ENCODE assay signal across 16 cellular contexts in genomic region chr19:58355891-58356235, GRCh38. TPM values are rescaled to one million over a fixed set of nuclear protein-coding genes. Genes with fewer than 3 reads are reported as not detected.
DNase-seq lines count a peak whose midpoint lies in the region; ATAC-seq and TF ChIP-seq lines count a peak whose summit lies in the region.
"Had no signal": no experiment of that assay in that cellular context is flagged by ENCODE, and none has a peak within 500 bp of the region (broad histone marks: within the 10 kb centered on the region; RNA-seq: fewer than 3 reads in every experiment).

No MANE protein-coding gene starts in this region.

- H3K36me3 Mint-ChIP-seq in CD8-positive, alpha-beta T cell, result peaks cover 6% of the 10 kb centered on the region
- no peaks in the 10 kb centered on the region for H3K36me3 Mint-ChIP-seq in activated B cell treated with CpG ODN at 0.5 μM for 24 hours (ENCODE audit: low read depth)
- H3K36me3 Mint-ChIP-seq in stimulated activated memory B cell treated with anti-CD40 and anti-IgM and Interleukin-4, amounts not matched to agents 10 μg/mL and 1 μg/mL and 100 μg/mL, for 72 hours, result peaks cover 18% of the 10 kb centered on the region

- intact Hi-C loops in CD8-positive, alpha-beta T cell (cut with DNase I, micrococcal nuclease), result loop anchor here in 1 of 2 experiments (1.0 kb wide), 1 partner anchor 9 kb away; no protein-coding TSS in a partner anchor
- intact Hi-C loops in activated B cell treated with CpG ODN at 0.5 μM for 24 hours (cut with micrococcal nuclease), result no loop called here
- intact Hi-C loops in A673 (cut with micrococcal nuclease; ENCODE audit: unreplicated experiment), result no loop called here

- H3K27me3 ChIP-seq in CD8-positive, alpha-beta T cell (ENCODE audit: insufficient read depth, low read length), result no peaks in the 10 kb centered on the region
- no peaks in the 10 kb centered on the region for H3K27me3 ChIP-seq in right atrium auricular region
- no peaks in the 10 kb centered on the region for H3K27me3 ChIP-seq in A673 (replicated peaks; ENCODE audit: insufficient read depth, low read depth, low read length, poor library complexity)

- peak overlapping the region; percentile 50 for H3K27ac ChIP-seq in CD8-positive, alpha-beta T cell (ENCODE audit: low read depth, low read length)
- H3K27ac ChIP-seq in right atrium auricular region, result no peak overlapping the region
- no peak overlapping the region for H3K27ac ChIP-seq in A673 (ENCODE audit: low read depth, low read length, poor library complexity, severe bottlenecking)

- POLR2A ChIA-PET in CD8-positive, alpha-beta T cell (lab: Charles Lee), result interaction anchor here (0.6 to 4.8 kb wide), 5 partner anchors 9 to 189 kb away, joined by 3 to 38 read pairs (median 4); partner anchors contain the start of gene ZSCAN22
- POLR2A ChIA-PET in activated B cell treated with CpG ODN at 0.5 μM for 24 hours (lab: Charles Lee) (interaction anchor here (0.5 to 1.8 kb wide), 5 partner anchors 9 to 202 kb away, joined by 3 to 14 read pairs (median 4); partner anchors contain the start of gene ZSCAN22), A673 (lab: Charles Lee; ENCODE audit: low non-redundant PET) (interaction anchor here (0.6 kb wide), 1 partner anchor 8 kb away, joined by 5 read pairs; no protein-coding TSS in a partner anchor)

- H3K27ac Mint-ChIP-seq in CD8-positive, alpha-beta T cell, result peak overlapping the region; percentile 41
- no peak overlapping the region for H3K27ac Mint-ChIP-seq in activated B cell treated with CpG ODN at 0.5 μM for 24 hours
- H3K27ac Mint-ChIP-seq in stimulated activated memory B cell treated with anti-CD40 and anti-IgM and Interleukin-4, amounts not matched to agents 10 μg/mL and 1 μg/mL and 100 μg/mL, for 72 hours, result peak overlapping the region; percentile 71
- H3K27ac Mint-ChIP-seq: activated naive CD4-positive, alpha-beta T cell treated with anti-CD3 and anti-CD28 coated beads, Interleukin-2, amount 50 U/mL, for 72 hours had no signal

- H3K36me3 ChIP-seq in CD8-positive, alpha-beta T cell (ENCODE audit: insufficient read depth, low read length), result no peaks in the 10 kb centered on the region
- H3K36me3 ChIP-seq in right atrium auricular region (no peaks in the 10 kb centered on the region), A673 (ENCODE audit: insufficient read depth, low read length, poor library complexity, severe bottlenecking) (no peaks in the 10 kb centered on the region)

- peaks cover 39% of the 10 kb centered on the region for H3K4me1 ChIP-seq in CD8-positive, alpha-beta T cell (ENCODE audit: insufficient read depth, low read length)
- H3K4me1 ChIP-seq in right atrium auricular region, result peaks cover 0 to 21% of the 10 kb centered on the region in 2 donors
- no peaks in the 10 kb centered on the region for H3K4me1 ChIP-seq in A673 (ENCODE audit: insufficient read depth, low read length, poor library complexity, severe bottlenecking)

- no peaks in the 10 kb centered on the region for H3K9me3 ChIP-seq in CD8-positive, alpha-beta T cell (ENCODE audit: low read length)
- no peaks in the 10 kb centered on the region for H3K9me3 ChIP-seq in right atrium auricular region
- no peaks in the 10 kb centered on the region for H3K9me3 ChIP-seq in A673 (ENCODE audit: low read depth, low read length, poor library complexity, severe bottlenecking)
- H3K9me3 ChIP-seq: mucosa of descending colon had no signal

- ATAC-seq in CD8-positive, alpha-beta T cell, result no peak
- ATAC-seq in activated B cell treated with CpG ODN at 0.5 μM for 24 hours (ENCODE audit: low read depth) (no peak), HG02852 (IDR thresholded peaks at IDR 0.05; ENCODE audit: unreplicated experiment) (no peak)
- ATAC-seq in stimulated activated memory B cell treated with anti-CD40 and anti-IgM and Interleukin-4, amounts not matched to agents 10 μg/mL and 1 μg/mL and 100 μg/mL, for 72 hours, result no peak
- ATAC-seq: HCT116 had no signal

- H3K27me3 Mint-ChIP-seq in CD8-positive, alpha-beta T cell (ENCODE audit: low read depth), result no peaks in the 10 kb centered on the region
- peaks cover 2% of the 10 kb centered on the region for H3K27me3 Mint-ChIP-seq in activated B cell treated with CpG ODN at 0.5 μM for 24 hours
- no peaks in the 10 kb centered on the region for H3K27me3 Mint-ChIP-seq in stimulated activated memory B cell treated with anti-CD40 and anti-IgM and Interleukin-4, amounts not matched to agents 10 μg/mL and 1 μg/mL and 100 μg/mL, for 72 hours

- peak overlapping the region; percentile 53 for H3K4me3 ChIP-seq in CD8-positive, alpha-beta T cell (ENCODE audit: low read depth, low read length)
- peak overlapping the region; percentile 17 to 45 for H3K4me3 ChIP-seq in right atrium auricular region
- H3K4me3 ChIP-seq in A673 (ENCODE audit: low read depth, low read length, poor library complexity, severe bottlenecking), result no peak overlapping the region
- H3K4me3 ChIP-seq: mucosa of descending colon, smooth muscle cell had no signal

- no TSS peak for BruUV-seq in A673 (replicated peaks; lab: Mats Ljungman, UMichigan)

- H3K9me3 Mint-ChIP-seq in CD8-positive, alpha-beta T cell, result no peaks in the 10 kb centered on the region
- H3K9me3 Mint-ChIP-seq in activated B cell treated with CpG ODN at 0.5 μM for 24 hours, result no peaks in the 10 kb centered on the region
- H3K9me3 Mint-ChIP-seq in stimulated activated memory B cell treated with anti-CD40 and anti-IgM and Interleukin-4, amounts not matched to agents 10 μg/mL and 1 μg/mL and 100 μg/mL, for 72 hours, result no peaks in the 10 kb centered on the region
- H3K9me3 Mint-ChIP-seq: activated naive CD4-positive, alpha-beta T cell treated with anti-CD3 and anti-CD28 coated beads, Interleukin-2, amount 50 U/mL, for 72 hours had no signal

- CTCF ChIA-PET in CD8-positive, alpha-beta T cell (lab: Charles Lee), result interaction anchor here (1.0 to 1.4 kb wide), 2 partner anchors 9 to 51 kb away, joined by 3 to 5 read pairs; no protein-coding TSS in a partner anchor
- CTCF ChIA-PET in activated B cell treated with CpG ODN at 0.5 μM for 24 hours (lab: Charles Lee), result no interaction called here
- CTCF ChIA-PET in A673 (lab: Charles Lee), result no interaction called here

- DNase-seq in CD8-positive, alpha-beta T cell, result no peak
- DNase-seq in activated B cell treated with CpG ODN at 0.5 μM for 24 hours (no peak), right atrium auricular region (ENCODE audit: low spot score) (no peak), A673 (ENCODE audit: low spot score) (no peak)
- no peak for DNase-seq in stimulated activated CD4-positive, alpha-beta T cell treated with anti-CD3 and anti-CD28 coated beads, Interleukin-4, amount 100 ng/mL, for 1 hour
- no peak for DNase-seq in stimulated activated CD4-positive, alpha-beta T cell treated with anti-CD3 and anti-CD28 coated beads, Interleukin-4, amount 100 ng/mL, for 4 hours
- DNase-seq: DMS153, hippocampal formation, mucosa of descending colon, NCI-H1436 treated with DMSO at 0.1 percent for 48 hours, NCI-H774 had no signal

- no peak for TF ChIP-seq CTCF in CD8-positive, alpha-beta T cell (IDR thresholded peaks at IDR 0.05)
- TF ChIP-seq CTCF in activated B cell treated with CpG ODN at 0.5 μM for 24 hours (IDR thresholded peaks at IDR 0.05), result no peak
- TF ChIP-seq CTCF in right atrium auricular region (IDR thresholded peaks at IDR 0.05), result no peak
- TF ChIP-seq CTCF in A673 (conservative IDR thresholded peaks at IDR 0.05; ENCODE audit: low read depth, low read length), result no peak

- peaks cover 29% of the 10 kb centered on the region for H3K4me1 Mint-ChIP-seq in CD8-positive, alpha-beta T cell (ENCODE audit: low read depth)
- peaks cover 17% of the 10 kb centered on the region for H3K4me1 Mint-ChIP-seq in activated B cell treated with CpG ODN at 0.5 μM for 24 hours
- H3K4me1 Mint-ChIP-seq in stimulated activated memory B cell treated with anti-CD40 and anti-IgM and Interleukin-4, amounts not matched to agents 10 μg/mL and 1 μg/mL and 100 μg/mL, for 72 hours, result peaks cover 32% of the 10 kb centered on the region

- H3K4me3 Mint-ChIP-seq in CD8-positive, alpha-beta T cell, result peak overlapping the region; percentile 73
- peak overlapping the region; percentile 56 for H3K4me3 Mint-ChIP-seq in activated B cell treated with CpG ODN at 0.5 μM for 24 hours
- H3K4me3 Mint-ChIP-seq in stimulated activated memory B cell treated with anti-CD40 and anti-IgM and Interleukin-4, amounts not matched to agents 10 μg/mL and 1 μg/mL and 100 μg/mL, for 72 hours, result peak overlapping the region; percentile 68

RNA-seq across cellular contexts. Expression of gene A1BG, which starts 2.6 kb away (rescaled TPM):
- total RNA-seq in CD8-positive, alpha-beta T cell, result 10 to 100 TPM; 29.3 to 29.9 TPM
- total RNA-seq in activated B cell treated with CpG ODN at 0.5 μM for 24 hours (21.8 and 26.8 TPM in 2 replicates), right atrium auricular region (10 to 100 TPM; 45.5 to 52.6 TPM), A673 (2021) (15.2 and 18.2 TPM in 2 replicates)

RNA-seq across cellular contexts. Expression of gene ZNF497, which starts 6.7 kb away (rescaled TPM):
- total RNA-seq in CD8-positive, alpha-beta T cell, result 1 to 10 TPM in 1 of 2 experiments, under 1 TPM in 1; 0.79 to 1.2 TPM
- total RNA-seq in activated B cell treated with CpG ODN at 0.5 μM for 24 hours, result 1.7 and 2.1 TPM in 2 replicates
- under 1 TPM; 0.39 to 0.56 TPM for total RNA-seq in right atrium auricular region
- total RNA-seq in A673 (2021), result 2.6 and 3.4 TPM in 2 replicates

RNA-seq across cellular contexts. Expression of gene ZNF837, which starts 25.0 kb away (rescaled TPM):
- 1 to 10 TPM; 1.2 to 1.3 TPM for total RNA-seq in CD8-positive, alpha-beta T cell
- total RNA-seq in activated B cell treated with CpG ODN at 0.5 μM for 24 hours, result 3.1 and 3.5 TPM in 2 replicates
- total RNA-seq in right atrium auricular region, result 1 to 10 TPM in 1 of 2 donors, under 1 TPM in 1; 0.70 to 1.3 TPM
- 1.3 and 1.8 TPM in 2 replicates for total RNA-seq in A673 (2021)

RNA-seq across cellular contexts. Expression of gene ZSCAN22, which starts 29.1 kb away (rescaled TPM):
- 1 to 10 TPM; 1.7 to 2.2 TPM for total RNA-seq in CD8-positive, alpha-beta T cell
- total RNA-seq in activated B cell treated with CpG ODN at 0.5 μM for 24 hours, result 4.7 and 4.8 TPM in 2 replicates
- total RNA-seq in right atrium auricular region, result 1 to 10 TPM; 1.6 to 2.6 TPM
- 3.2 and 4.2 TPM in 2 replicates for total RNA-seq in A673 (2021)

RNA-seq across cellular contexts. Expression of gene RPS5, which starts 31.2 kb away (rescaled TPM):
- total RNA-seq in CD8-positive, alpha-beta T cell, result 1,000 to 10,000 TPM; 1,884 to 1,887 TPM
- total RNA-seq in activated B cell treated with CpG ODN at 0.5 μM for 24 hours (1,982 and 2,193 TPM in 2 replicates), right atrium auricular region (1,000 to 10,000 TPM in 1 of 2 donors, 100 to 1,000 TPM in 1; 593 to 1,197 TPM), A673 (2021) (1,249 and 1,257 TPM in 2 replicates)
